Comparison of ENCODE assay signal across 25 cellular contexts in genomic region chr5:39381376-39381775, GRCh38. TPM values are rescaled to one million over a fixed set of nuclear protein-coding genes. Genes with fewer than 3 reads are reported as not detected.
"Had no signal": no experiment of that assay in that cellular context is flagged by ENCODE, and none has a peak within 500 bp of the region (broad histone marks: within the 10 kb centered on the region; RNA-seq: fewer than 3 reads in every experiment).

No MANE protein-coding gene starts in this region.

- H3K27ac ChIP-seq: dorsolateral prefrontal cortex, gastroesophageal sphincter, skin epidermis, testis, tibial nerve, upper lobe of right lung had no signal

- H3K9me3 Mint-ChIP-seq: naive thymus-derived CD4-positive, alpha-beta T cell; neural crest cell; stimulated activated naive B cell treated with anti-CD40 and anti-IgM and Interleukin-4, amounts not matched to agents 10 μg/mL and 1 μg/mL and 100 μg/mL, for 72 hours; stimulated activated naive CD8-positive, alpha-beta T cell treated with anti-CD3 and anti-CD28 coated beads, Interleukin-15, amount 100 ng/mL, for 72 hours had no signal

- H3K4me3 Mint-ChIP-seq: naive thymus-derived CD4-positive, alpha-beta T cell; neural crest cell; stimulated activated naive B cell treated with anti-CD40 and anti-IgM and Interleukin-4, amounts not matched to agents 10 μg/mL and 1 μg/mL and 100 μg/mL, for 72 hours; stimulated activated naive CD8-positive, alpha-beta T cell treated with anti-CD3 and anti-CD28 coated beads, Interleukin-15, amount 100 ng/mL, for 72 hours had no signal

- H3K4me3 ChIP-seq: dorsolateral prefrontal cortex, gastroesophageal sphincter, lung, skin epidermis, testis, tibial nerve, upper lobe of right lung had no signal

- H3K27me3 ChIP-seq: dorsolateral prefrontal cortex, gastroesophageal sphincter, testis, tibial nerve, upper lobe of right lung had no signal

- H3K36me3 Mint-ChIP-seq: naive thymus-derived CD4-positive, alpha-beta T cell; stimulated activated naive B cell treated with anti-CD40 and anti-IgM and Interleukin-4, amounts not matched to agents 10 μg/mL and 1 μg/mL and 100 μg/mL, for 72 hours had no signal

- ATAC-seq: gastroesophageal sphincter; left colon; left ventricle myocardium superior; naive thymus-derived CD4-positive, alpha-beta T cell; sciatic nerve; stimulated activated naive B cell treated with anti-CD40 and anti-IgM and Interleukin-4, amounts not matched to agents 10 μg/mL and 1 μg/mL and 100 μg/mL, for 72 hours; stimulated activated naive CD8-positive, alpha-beta T cell treated with anti-CD3 and anti-CD28 coated beads, Interleukin-15, amount 100 ng/mL, for 72 hours; upper lobe of right lung had no signal

- H3K27ac Mint-ChIP-seq: naive thymus-derived CD4-positive, alpha-beta T cell; stimulated activated naive B cell treated with anti-CD40 and anti-IgM and Interleukin-4, amounts not matched to agents 10 μg/mL and 1 μg/mL and 100 μg/mL, for 72 hours; stimulated activated naive CD8-positive, alpha-beta T cell treated with anti-CD3 and anti-CD28 coated beads, Interleukin-15, amount 100 ng/mL, for 72 hours had no signal

- H3K4me1 ChIP-seq: testis, tibial nerve, upper lobe of right lung had no signal

- H3K9me3 ChIP-seq: gastroesophageal sphincter, testis, tibial nerve, upper lobe of right lung had no signal

- DNase-seq: cortex of kidney; dorsolateral prefrontal cortex; effector CD8-positive, alpha-beta T cell; left colon; left ventricle myocardium superior; mesenchymal stem cell; naive thymus-derived CD4-positive, alpha-beta T cell; posterior cingulate gyrus; stimulated activated CD4-positive, alpha-beta T cell treated with anti-CD3 and anti-CD28 coated beads, Interleukin-2, amount 100 ng/mL, for 24 hours; stimulated activated CD4-positive, alpha-beta T cell treated with anti-CD3 and anti-CD28 coated beads, Interleukin-4, amount 100 ng/mL, for 4 hours; stimulated activated naive B cell treated with anti-CD40 and anti-IgM and Interleukin-4, amounts not matched to agents 10 μg/mL and 1 μg/mL and 100 μg/mL, for 72 hours; stimulated activated naive CD8-positive, alpha-beta T cell treated with anti-CD3 and anti-CD28 coated beads, Interleukin-15, amount 100 ng/mL, for 72 hours; testis; upper lobe of right lung had no signal

- H3K4me1 Mint-ChIP-seq: naive thymus-derived CD4-positive, alpha-beta T cell; neural crest cell; stimulated activated naive B cell treated with anti-CD40 and anti-IgM and Interleukin-4, amounts not matched to agents 10 μg/mL and 1 μg/mL and 100 μg/mL, for 72 hours had no signal

RNA-seq across cellular contexts. Expression of gene C9, which starts 17.1 kb away (rescaled TPM):
- total RNA-seq: dorsolateral prefrontal cortex; fibroblast of villous mesenchyme; gastroesophageal sphincter; kidney epithelial cell; left colon; left ventricle myocardium superior; mononuclear cell; naive thymus-derived CD4-positive, alpha-beta T cell; neural crest cell; osteocyte; pulmonary artery endothelial cell; sciatic nerve; tibial nerve; upper lobe of right lung had no signal
